Comparison of ENCODE assay signal across 1 cellular context in genomic region chr2:30250421-30250820, GRCh38.
TF ChIP-seq lines count a peak whose summit lies in the region.

No MANE protein-coding gene starts in this region.

TF ChIP-seq in H1, 55 proteins besides CTCF, POLR2A, EP300 and RAD21:
- TF ChIP-seq SP1 (IDR thresholded peaks at IDR 0.05; ENCODE audit: low read depth, low read length) (no peak), USF2 (IDR thresholded peaks at IDR 0.05; ENCODE audit: low read length) (no peak), NANOG (IDR thresholded peaks at IDR 0.05; ENCODE audit: insufficient read depth, low read depth, low read length, poor library complexity, severe bottlenecking) (no peak), KDM1A (IDR thresholded peaks at IDR 0.05; ENCODE audit: borderline replicate concordance, low read length) (no peak), RNF2 (IDR thresholded peaks at IDR 0.05; ENCODE audit: borderline replicate concordance, low read depth, low read length, missing control alignments, poor library complexity, severe bottlenecking) (no peak), HDAC6 (IDR thresholded peaks at IDR 0.05; ENCODE audit: low read depth, low read length) (no peak), POLR2AphosphoS5 (IDR thresholded peaks at IDR 0.05; ENCODE audit: low read depth, low read length) (no peak), MAX (IDR thresholded peaks at IDR 0.05) (no peak), EGR1 (IDR thresholded peaks at IDR 0.05; ENCODE audit: borderline replicate concordance, low read depth, low read length) (no peak), FOSL1 (IDR thresholded peaks at IDR 0.05; ENCODE audit: insufficient read depth, low read depth, low read length) (no peak), CEBPB (IDR thresholded peaks at IDR 0.05; ENCODE audit: low read depth, low read length) (no peak), SP2 (IDR thresholded peaks at IDR 0.05; ENCODE audit: low read length) (no peak), YY1 (IDR thresholded peaks at IDR 0.05; ENCODE audit: low read depth, low read length) (no peak), JUND (IDR thresholded peaks at IDR 0.05; ENCODE audit: low read length) (no peak), CHD1 (IDR thresholded peaks at IDR 0.05; ENCODE audit: low read depth, low read length) (no peak), BRCA1 (IDR thresholded peaks at IDR 0.05; ENCODE audit: low read depth, low read length) (no peak), SRF (IDR thresholded peaks at IDR 0.05; ENCODE audit: low read depth, low read length) (no peak), NRF1 (IDR thresholded peaks at IDR 0.05; ENCODE audit: low read depth, low read length) (no peak), RFX5 (IDR thresholded peaks at IDR 0.05; ENCODE audit: borderline replicate concordance, low read depth, low read length) (no peak)
TF ChIP-seq in H1: peak in this region for 0.
